ENCODE assay signal across 13 cellular contexts in genomic region chr9:86720893-86721698, GRCh38.
A peak's percentile ranks its signal among the peaks of the same experiment; 100 is the strongest.
DNase-seq lines count a peak whose midpoint lies in the region; ATAC-seq, FAIRE-seq and TF ChIP-seq lines count a peak whose summit lies in the region.
"Had no signal": no experiment of that assay in that cellular context is flagged by ENCODE, and none has a peak within 500 bp of the region (broad histone marks: within the 10 kb centered on the region; RNA-seq: fewer than 3 reads in every experiment).

No MANE protein-coding gene starts in this region.

- no peak overlapping the region for H2AK5ac ChIP-seq in trophoblast cell (ENCODE audit: low read length)

- no peak overlapping the region for H3K27ac Mint-ChIP-seq in WTC11
- peak overlapping the region; percentile 50 for H3K27ac Mint-ChIP-seq in glutamatergic neuron (ENCODE audit: unreplicated experiment)
- H3K27ac Mint-ChIP-seq: activated CD4-positive, alpha-beta T cell treated with anti-CD3 and anti-CD28 coated beads, Interleukin-2, amount 10 ng/mL, durations not matched to agents 24 days and 14 days had no signal

- CTCF ChIA-PET in WTC11 (lab: Charles Lee), result interaction anchor here (1.4 to 1.6 kb wide), 3 partner anchors 81 to 542 kb away, joined by 3 to 4 read pairs (median 3); no protein-coding TSS in a partner anchor

- DNase-seq in DND-41, result peak; percentile 16
- DNase-seq in WTC11 (ENCODE audit: low spot score), result no peak
- DNase-seq in glutamatergic neuron, result no peak
- peak; percentile 80 to 92 for DNase-seq in trophoblast cell
- DNase-seq in GM12891 (ENCODE audit: insufficient read length, low spot score), result no peak
- no peak for DNase-seq in effector CD8-positive, alpha-beta T cell (lab: John Stamatoyannopoulos, UW)
- no peak for DNase-seq in activated CD8-positive, alpha-beta memory T cell treated with anti-CD3 and anti-CD28 coated beads, Interleukin-2, amount 50 U/mL, for 4 hours
- DNase-seq: activated CD4-positive, alpha-beta T cell treated with anti-CD3 and anti-CD28 coated beads, Interleukin-2, amount 10 ng/mL, durations not matched to agents 24 days and 14 days; activated effector memory CD4-positive, alpha-beta T cell treated with anti-CD3 and anti-CD28 coated beads, Interleukin-2, amount 50 U/mL, for 16 hours; colonic mucosa; NCI-H1436; stimulated activated naive CD4-positive, alpha-beta T cell treated with Interleukin-2 at 50 U/mL for 16 hours had no signal

- H3K4me1 ChIP-seq in DND-41 (ENCODE audit: insufficient read depth, low read length), result peaks cover 9% of the 10 kb centered on the region
- H3K4me1 ChIP-seq in trophoblast cell (ENCODE audit: control insufficient read depth in 1 of 2, insufficient read depth in 2 of 2, low read length in 2 of 2), result peaks cover 9 to 16% of the 10 kb centered on the region in 2 experiments
- H3K4me1 ChIP-seq: colonic mucosa had no signal

- H3K9me3 Mint-ChIP-seq in WTC11 (0 out of 2 replicates have a peak, but pooled peaks cover 3% of the 10 kb centered on the region), glutamatergic neuron (ENCODE audit: unreplicated experiment) (no peaks in the 10 kb centered on the region)
- H3K9me3 Mint-ChIP-seq: activated CD4-positive, alpha-beta T cell treated with anti-CD3 and anti-CD28 coated beads, Interleukin-2, amount 10 ng/mL, durations not matched to agents 24 days and 14 days had no signal

- H4K8ac ChIP-seq in trophoblast cell (ENCODE audit: low read depth, low read length), result peak overlapping the region; percentile 34

- H3K4ac ChIP-seq in trophoblast cell (ENCODE audit: low read depth, low read length), result peak overlapping the region; percentile 11

- peak overlapping the region; percentile 82 for H3K14ac ChIP-seq in trophoblast cell (ENCODE audit: low read length)

- H3K9ac ChIP-seq in DND-41 (ENCODE audit: low read depth, low read length) (no peak overlapping the region), trophoblast cell (ENCODE audit: low read length) (no peak overlapping the region)

- no peak overlapping the region for H4K12ac ChIP-seq in trophoblast cell (ENCODE audit: low read depth, low read length)

- WGBS in trophoblast cell (ENCODE audit: extremely low coverage, insufficient coverage, insufficient read length), result no CpG with 5 or more reads among the region's 7 CpGs

- peak overlapping the region; percentile 86 for H4K91ac ChIP-seq in trophoblast cell (ENCODE audit: low read depth, low read length)

- POLR2A ChIA-PET in WTC11 (lab: Charles Lee), result no interaction called here

- no peak overlapping the region for H3K27ac ChIP-seq in DND-41 (ENCODE audit: low read length)
- H3K27ac ChIP-seq in trophoblast cell (ENCODE audit: low read depth, low read length), result peak overlapping the region; percentile 96
- H3K27ac ChIP-seq: colonic mucosa had no signal

- TF ChIP-seq CTCF in DND-41 (IDR thresholded peaks at IDR 0.05; ENCODE audit: borderline replicate concordance, extremely low read depth, low read length, poor library complexity, severe bottlenecking) (no peak), WTC11 (IDR thresholded peaks at IDR 0.05) (no peak), glutamatergic neuron (IDR thresholded peaks at IDR 0.05; ENCODE audit: partially characterized antibody, unreplicated experiment) (no peak)

- H2BK5ac ChIP-seq in trophoblast cell (ENCODE audit: low read depth, low read length, poor library complexity), result peak overlapping the region; percentile 92

- H3K79me2 ChIP-seq in DND-41 (ENCODE audit: insufficient read depth, low read length) (no peaks in the 10 kb centered on the region), trophoblast cell (ENCODE audit: control insufficient read depth, insufficient read depth, low read length, poor library complexity) (peaks cover 2% of the 10 kb centered on the region)

- FAIRE-seq in GM12891 (lab: Jason Lieb, UNC), result no peak

- H3K4me3 Mint-ChIP-seq in WTC11 (no peak overlapping the region), glutamatergic neuron (ENCODE audit: unreplicated experiment) (no peak overlapping the region)
- H3K4me3 Mint-ChIP-seq: activated CD4-positive, alpha-beta T cell treated with anti-CD3 and anti-CD28 coated beads, Interleukin-2, amount 10 ng/mL, durations not matched to agents 24 days and 14 days had no signal

- H3K36me3 ChIP-seq in DND-41 (ENCODE audit: insufficient read depth, low read length) (no peaks in the 10 kb centered on the region), trophoblast cell (ENCODE audit: control insufficient read depth in 1 of 2, insufficient read depth in 2 of 2, low read length in 2 of 2) (no peaks in the 10 kb centered on the region)
- H3K36me3 ChIP-seq: colonic mucosa had no signal

- H3K27me3 ChIP-seq in DND-41 (ENCODE audit: insufficient read depth, low read length, poor library complexity), result no peaks in the 10 kb centered on the region
- H3K27me3 ChIP-seq in trophoblast cell (ENCODE audit: insufficient read depth, low read length), result no peaks in the 10 kb centered on the region
- H3K27me3 ChIP-seq: colonic mucosa had no signal

- no peaks in the 10 kb centered on the region for H3K27me3 Mint-ChIP-seq in WTC11 (ENCODE audit: low read depth)
- no peaks in the 10 kb centered on the region for H3K27me3 Mint-ChIP-seq in glutamatergic neuron (ENCODE audit: unreplicated experiment)

- H3K18ac ChIP-seq in trophoblast cell (ENCODE audit: low read length), result no peak overlapping the region

- H3K23ac ChIP-seq in trophoblast cell (ENCODE audit: low read length), result no peak overlapping the region

- no peak for TF ChIP-seq POLR2A in GM12891 (IDR thresholded peaks at IDR 0.05; ENCODE audit: low read depth, low read length)

- H3K4me2 ChIP-seq in DND-41 (ENCODE audit: insufficient read depth, low read length), result no peak overlapping the region
- peak overlapping the region; percentile 28 for H3K4me2 ChIP-seq in trophoblast cell (ENCODE audit: low read length)

- H3K9me3 ChIP-seq in DND-41 (ENCODE audit: insufficient read depth, low read length, severe bottlenecking) (no peaks in the 10 kb centered on the region), trophoblast cell (ENCODE audit: insufficient read depth, low read depth, low read length) (no peaks in the 10 kb centered on the region)
- H3K9me3 ChIP-seq: colonic mucosa had no signal

- peaks cover 22% of the 10 kb centered on the region for H3K79me1 ChIP-seq in trophoblast cell (ENCODE audit: low read length)

- no peak overlapping the region for H3K4me3 ChIP-seq in DND-41 (ENCODE audit: low read depth in 1 of 2, low read length in 2 of 2)
- H3K4me3 ChIP-seq in trophoblast cell (ENCODE audit: low read depth, low read length), result no peak overlapping the region
- H3K4me3 ChIP-seq: colonic mucosa had no signal

- H3K4me1 Mint-ChIP-seq in WTC11 (peaks cover 28% of the 10 kb centered on the region), glutamatergic neuron (ENCODE audit: low read depth, unreplicated experiment) (peaks cover 6% of the 10 kb centered on the region)
- H3K4me1 Mint-ChIP-seq: activated CD4-positive, alpha-beta T cell treated with anti-CD3 and anti-CD28 coated beads, Interleukin-2, amount 10 ng/mL, durations not matched to agents 24 days and 14 days had no signal

- no peaks in the 10 kb centered on the region for H4K20me1 ChIP-seq in DND-41 (ENCODE audit: insufficient read depth, low read length)

- peak; percentile 30; the same call in 1 of the 3 replicates for ATAC-seq in DND-41 (ENCODE audit: insufficient read depth, low read depth)
- ATAC-seq in WTC11, result peak; percentile 67
- ATAC-seq in HG03460 (IDR thresholded peaks at IDR 0.05; ENCODE audit: unreplicated experiment), result no peak

- H2AFZ ChIP-seq in DND-41 (ENCODE audit: low read depth, low read length) (no peak overlapping the region), trophoblast cell (ENCODE audit: insufficient read depth, low read length, poor library complexity) (no peak overlapping the region)

- H3K36me3 Mint-ChIP-seq in WTC11 (no peaks in the 10 kb centered on the region), glutamatergic neuron (ENCODE audit: unreplicated experiment) (no peaks in the 10 kb centered on the region)

- H2BK12ac ChIP-seq in trophoblast cell (ENCODE audit: low read length), result peak overlapping the region; percentile 68

- peak overlapping the region; percentile 94 for H2BK120ac ChIP-seq in trophoblast cell (ENCODE audit: insufficient read depth, low read length, poor library complexity)

TF ChIP-seq in WTC11, 78 proteins besides CTCF, POLR2A, EP300 and RAD21 (continues in another document):
- TF ChIP-seq MYBL2 (CRISPR knock-in tag; IDR thresholded peaks at IDR 0.05) (no peak), SMAD3 (CRISPR knock-in tag; IDR thresholded peaks at IDR 0.05; ENCODE audit: borderline replicate concordance) (no peak), MXD4 (CRISPR knock-in tag; IDR thresholded peaks at IDR 0.05; ENCODE audit: borderline replicate concordance) (no peak)

TF ChIP-seq in GM12891, 5 proteins besides CTCF, POLR2A, EP300 and RAD21:
- TF ChIP-seq SPI1 (IDR thresholded peaks at IDR 0.05; ENCODE audit: low read depth, low read length), result no peak
- TF ChIP-seq POU2F2 (IDR thresholded peaks at IDR 0.05; ENCODE audit: low read depth, low read length), result no peak
- TF ChIP-seq PAX5 (IDR thresholded peaks at IDR 0.05; ENCODE audit: insufficient read depth, low read length, severe bottlenecking), result no peak
- TF ChIP-seq TAF1 (IDR thresholded peaks at IDR 0.05; ENCODE audit: low read depth, low read length), result no peak
- no peak for TF ChIP-seq POLR2AphosphoS5 (IDR thresholded peaks at IDR 0.05; ENCODE audit: low read depth, low read length)
TF ChIP-seq in GM12891: peak in this region for 0.

Comparison
In these comparisons a context has a peak if more than half of its experiments do, and no peak if none do; other contexts are left out.
1. DNase-seq: peak in DND-41 (single experiment) and trophoblast cell (2 of 2); none in WTC11 (single experiment), glutamatergic neuron (single experiment), GM12891 (single experiment), effector CD8-positive, alpha-beta T cell (single experiment) and activated CD8-positive, alpha-beta memory T cell treated with anti-CD3 and anti-CD28 coated beads, Interleukin-2, amount 50 U/mL, for 4 hours (single experiment).